Comparison of ENCODE assay signal across 8 cellular contexts in genomic region chr10:43120948-43121290, GRCh38. TPM values are rescaled to one million over a fixed set of nuclear protein-coding genes. Genes with fewer than 3 reads are reported as not detected.
DNase-seq lines count a peak whose midpoint lies in the region; ATAC-seq and TF ChIP-seq lines count a peak whose summit lies in the region.

No MANE protein-coding gene starts in this region.

- intact Hi-C loops in Right ventricle myocardium inferior (cut with DNase I) (no loop called here), left ventricle myocardium inferior (cut with micrococcal nuclease) (no loop called here)

- H3K27me3 Mint-ChIP-seq in memory B cell: no peaks in the 10 kb centered on the region

- TF ChIP-seq CTCF in left ventricle myocardium inferior (IDR thresholded peaks at IDR 0.05; ENCODE audit: borderline replicate concordance): no peak

- peak overlapping the region; percentile 22 for H3K4me3 Mint-ChIP-seq in memory B cell

- H3K9me3 ChIP-seq in left ventricle myocardium inferior (replicated peaks): no peaks in the 10 kb centered on the region

- H3K27ac ChIP-seq in left ventricle myocardium inferior (replicated peaks): no peak overlapping the region

- H3K4me1 ChIP-seq in left ventricle myocardium inferior: peaks cover 9% of the 10 kb centered on the region

- ATAC-seq in Right ventricle myocardium inferior (peak; percentile 56), HG03159 (IDR thresholded peaks at IDR 0.05; ENCODE audit: unreplicated experiment) (peak; percentile 85), memory B cell (ENCODE audit: low read depth) (peak; percentile 95), SK-N-SH treated with all-trans-retinoic acid at 6 μM for 48 hours (no peak)

- peaks cover 2% of the 10 kb centered on the region for H3K27me3 ChIP-seq in left ventricle myocardium inferior (ENCODE audit: low read depth)

- no peaks in the 10 kb centered on the region for H3K9me3 Mint-ChIP-seq in memory B cell

- no peaks in the 10 kb centered on the region for H3K36me3 ChIP-seq in left ventricle myocardium inferior

- H3K4me1 Mint-ChIP-seq in memory B cell: peaks cover 22% of the 10 kb centered on the region

- no peak overlapping the region for H3K4me3 ChIP-seq in left ventricle myocardium inferior

- H3K27ac Mint-ChIP-seq in memory B cell: peak overlapping the region; percentile 86

- H3K36me3 Mint-ChIP-seq in memory B cell: no peaks in the 10 kb centered on the region

- DNase-seq in Right ventricle myocardium inferior (ENCODE audit: missing footprints): no peak
- DNase-seq in left ventricle myocardium inferior: no peak
- DNase-seq in activated CD4-positive, alpha-beta T cell treated with anti-CD3 and anti-CD28 coated beads for 48 hours: peak; percentile 70
- DNase-seq in memory B cell (ENCODE audit: low spot score in 2 of 2): peak in 1 of 2 donors; percentile 27
- no peak for DNase-seq in HUDEP-2 (lab: John Stamatoyannopoulos, UW; ENCODE audit: unreplicated experiment in 76 of 76)
- no peak for DNase-seq in dedifferentiated amniotic fluid mesenchymal stem cell (ENCODE audit: extremely low spot score)

TF ChIP-seq in SK-N-SH treated with all-trans-retinoic acid at 6 μM for 48 hours, 23 proteins besides CTCF, POLR2A, EP300 and RAD21:
- TF ChIP-seq CREB5 (CRISPR knock-in tag; IDR thresholded peaks at IDR 0.05; ENCODE audit: low read depth) (no peak), PPARA (CRISPR knock-in tag; IDR thresholded peaks at IDR 0.05; ENCODE audit: borderline replicate concordance) (no peak), CSDC2 (CRISPR knock-in tag; IDR thresholded peaks at IDR 0.05) (no peak), PATZ1 (CRISPR knock-in tag; IDR thresholded peaks at IDR 0.05; ENCODE audit: borderline replicate concordance) (no peak), SNAI2 (CRISPR knock-in tag; IDR thresholded peaks at IDR 0.05) (no peak), POU6F1 (CRISPR knock-in tag; IDR thresholded peaks at IDR 0.05; ENCODE audit: borderline replicate concordance, low read depth) (no peak), ZNF565 (CRISPR knock-in tag; conservative IDR thresholded peaks at IDR 0.05; ENCODE audit: low read depth) (no peak), ZC3H10 (CRISPR knock-in tag; IDR thresholded peaks at IDR 0.05) (no peak), TOX (CRISPR knock-in tag; IDR thresholded peaks at IDR 0.05; ENCODE audit: borderline replicate concordance) (no peak), ZFP3 (CRISPR knock-in tag; IDR thresholded peaks at IDR 0.05) (no peak)
TF ChIP-seq in SK-N-SH treated with all-trans-retinoic acid at 6 μM for 48 hours: peak in this region for 0.

RNA-seq across cellular contexts. Expression of gene CSGALNACT2, which starts 17.3 kb away (rescaled TPM):
- total RNA-seq in Right ventricle myocardium inferior: 8.1 TPM
- 7.1 TPM for total RNA-seq in left ventricle myocardium inferior

RNA-seq across cellular contexts. Expression of gene RET, which starts 44.0 kb away (rescaled TPM):
- 7.7 TPM for total RNA-seq in Right ventricle myocardium inferior
- 0.60 TPM for total RNA-seq in left ventricle myocardium inferior
